In the genomic region with DNA sequence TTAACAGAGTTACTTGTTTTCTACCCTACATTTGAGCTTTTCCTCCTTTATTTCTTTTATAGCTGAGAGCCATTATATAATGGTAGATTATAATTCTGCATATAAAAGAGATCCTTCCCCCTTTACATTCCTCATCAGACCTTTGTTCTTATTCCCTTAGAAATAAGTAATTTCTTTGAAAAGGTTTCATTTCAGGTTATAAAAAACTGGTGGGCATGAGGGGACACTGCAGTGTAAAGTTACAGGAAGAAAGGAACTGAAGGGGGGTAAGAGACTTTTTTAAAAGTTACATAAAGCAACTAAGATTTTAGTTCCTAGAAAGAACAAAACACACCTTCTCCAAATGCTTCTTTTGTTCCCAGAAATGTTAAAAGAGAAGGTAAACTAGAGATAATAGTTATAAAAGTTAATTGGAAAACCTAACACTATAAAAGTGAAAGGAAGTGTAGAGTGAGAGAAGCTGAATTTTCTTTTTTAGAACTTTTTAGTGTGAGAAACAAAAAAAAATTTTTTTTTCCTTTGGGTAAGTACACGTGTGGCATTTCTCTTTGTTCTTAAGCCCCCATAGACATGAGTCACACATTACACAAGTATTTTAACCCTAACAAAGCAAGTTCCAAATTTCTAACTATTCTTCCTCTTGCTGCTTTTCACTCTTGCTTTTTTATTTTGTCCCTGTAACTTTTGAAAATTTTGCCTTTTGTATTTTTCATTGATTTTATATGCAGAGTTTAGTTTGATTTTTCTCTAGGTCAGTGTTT, we compare ENCODE assay signal across 8 cellular contexts.
DNase-seq lines count a peak whose midpoint lies in the region; ATAC-seq and TF ChIP-seq lines count a peak whose summit lies in the region.

No MANE protein-coding gene starts in this region.

- peaks cover 60% of the 10 kb centered on the region for H3K79me2 ChIP-seq in smooth muscle cell (ENCODE audit: low read depth)

- peak overlapping the region; percentile 68 for H3K27ac Mint-ChIP-seq in activated CD4-positive, alpha-beta T cell treated with anti-CD3 and anti-CD28 coated beads for 36 hours
- H3K27ac Mint-ChIP-seq in T-cell = peak overlapping the region; percentile 19 to 68

- no peak for DNase-seq in activated CD4-positive, alpha-beta T cell treated with anti-CD3 and anti-CD28 coated beads for 36 hours
- no peak for DNase-seq in activated CD4-positive, alpha-beta T cell treated with anti-CD3 and anti-CD28 coated beads for 1 hour
- DNase-seq in T-cell = no peak
- peak; percentile 80 for DNase-seq in fibroblast of the aortic adventitia (ENCODE audit: low read depth)
- DNase-seq in smooth muscle cell (lab: John Stamatoyannopoulos, UW; ENCODE audit: unreplicated experiment) = no peak
- DNase-seq in right atrium auricular region (ENCODE audit: low spot score) = no peak
- DNase-seq in NCI-H2171 (lab: John Stamatoyannopoulos, UW) = no peak

- H3K27ac ChIP-seq in smooth muscle cell (ENCODE audit: low read depth) (peak overlapping the region; percentile 79), right atrium auricular region (no peak overlapping the region)

- ATAC-seq in activated CD4-positive, alpha-beta T cell treated with anti-CD3 and anti-CD28 coated beads for 36 hours = peak; percentile 69
- ATAC-seq in T-cell (replicated peaks in 1 of 4) (peak in 2 of 4 experiments; percentile 39 to 41), GM21367 (IDR thresholded peaks at IDR 0.05; ENCODE audit: unreplicated experiment) (no peak)

- peak overlapping the region; percentile 79 for H3K9ac ChIP-seq in smooth muscle cell (ENCODE audit: low read depth)

- no peaks in the 10 kb centered on the region for H3K27me3 ChIP-seq in smooth muscle cell (ENCODE audit: low read depth)
- no peaks in the 10 kb centered on the region for H3K27me3 ChIP-seq in right atrium auricular region

- intact Hi-C loops in activated CD4-positive, alpha-beta T cell treated with anti-CD3 and anti-CD28 coated beads for 36 hours (cut with DNase I, micrococcal nuclease) = loop anchor here (5.0 kb wide), 3 partner anchors 136 to 329 kb away; partner anchors contain the start of genes CAB39L (in 1 of the 2), FNDC3A (in 1 of the 2) and SETDB2 (in 1 of the 2)

- H3F3A ChIP-seq in smooth muscle cell (ENCODE audit: low read depth) = no peaks in the 10 kb centered on the region

- CTCF ChIA-PET in activated CD4-positive, alpha-beta T cell treated with anti-CD3 and anti-CD28 coated beads for 36 hours (lab: Charles Lee) = interaction anchor here (0.6 to 0.9 kb wide), 2 partner anchors 27 to 138 kb away, joined by 3 read pairs; partner anchors contain the start of gene FNDC3A
- CTCF ChIA-PET in T-cell (lab: Charles Lee) = no interaction called here

- peak overlapping the region; percentile 55 for H3K4me3 Mint-ChIP-seq in activated CD4-positive, alpha-beta T cell treated with anti-CD3 and anti-CD28 coated beads for 36 hours
- H3K4me3 Mint-ChIP-seq in T-cell = peak overlapping the region; percentile 11 to 52 (median 26)

- WGBS in smooth muscle cell (ENCODE audit: low lambda C conversion rate) = 6% methylated on average over 1 of the region's 1 CpG

- TF ChIP-seq CTCF in fibroblast of the aortic adventitia (IDR thresholded peaks at IDR 0.05; ENCODE audit: insufficient read depth, low read length) (no peak), smooth muscle cell (IDR thresholded peaks at IDR 0.05; ENCODE audit: borderline replicate concordance, insufficient read depth, poor library complexity, severe bottlenecking) (no peak), right atrium auricular region (IDR thresholded peaks at IDR 0.05) (no peak)

- peaks cover 28% of the 10 kb centered on the region for H3K36me3 Mint-ChIP-seq in activated CD4-positive, alpha-beta T cell treated with anti-CD3 and anti-CD28 coated beads for 36 hours (ENCODE audit: low read depth)
- peaks cover 27% of the 10 kb centered on the region for H3K36me3 Mint-ChIP-seq in T-cell

- peak overlapping the region; percentile 29 for H3K4me3 ChIP-seq in fibroblast of the aortic adventitia (ENCODE audit: low read depth, low read length)
- peak overlapping the region; percentile 14 for H3K4me3 ChIP-seq in smooth muscle cell
- no peak overlapping the region for H3K4me3 ChIP-seq in right atrium auricular region

- H3K4me1 Mint-ChIP-seq in activated CD4-positive, alpha-beta T cell treated with anti-CD3 and anti-CD28 coated beads for 36 hours = peaks cover 29% of the 10 kb centered on the region
- peaks cover 39 to 51% (median 50%) of the 10 kb centered on the region in 3 donors for H3K4me1 Mint-ChIP-seq in T-cell

- peaks cover 41% of the 10 kb centered on the region for H3K4me1 ChIP-seq in smooth muscle cell (ENCODE audit: low read depth)
- peaks cover 0 to 46% of the 10 kb centered on the region in 2 donors for H3K4me1 ChIP-seq in right atrium auricular region

- no peaks in the 10 kb centered on the region for H3K9me3 Mint-ChIP-seq in activated CD4-positive, alpha-beta T cell treated with anti-CD3 and anti-CD28 coated beads for 36 hours (ENCODE audit: low read depth)
- H3K9me3 Mint-ChIP-seq in T-cell = no peaks in the 10 kb centered on the region

- POLR2A ChIA-PET in activated CD4-positive, alpha-beta T cell treated with anti-CD3 and anti-CD28 coated beads for 36 hours (lab: Charles Lee) = no interaction called here
- POLR2A ChIA-PET in T-cell (lab: Charles Lee) = no interaction called here

- H3K36me3 ChIP-seq in smooth muscle cell (ENCODE audit: low read depth) (peaks cover 7% of the 10 kb centered on the region), right atrium auricular region (peaks cover 29% of the 10 kb centered on the region)

- no peaks in the 10 kb centered on the region for H3K9me3 ChIP-seq in smooth muscle cell (replicated peaks; ENCODE audit: low read depth)
- H3K9me3 ChIP-seq in right atrium auricular region = no peaks in the 10 kb centered on the region

- H4K20me1 ChIP-seq in smooth muscle cell (ENCODE audit: low read depth) = peaks cover 6% of the 10 kb centered on the region

- no peaks in the 10 kb centered on the region for H3K27me3 Mint-ChIP-seq in activated CD4-positive, alpha-beta T cell treated with anti-CD3 and anti-CD28 coated beads for 36 hours
- H3K27me3 Mint-ChIP-seq in T-cell = no peaks in the 10 kb centered on the region

- peak overlapping the region; percentile 92 for H3K4me2 ChIP-seq in smooth muscle cell

- H2AFZ ChIP-seq in smooth muscle cell (ENCODE audit: low read depth) = no peak overlapping the region

Comparison
In these comparisons a context has a peak if more than half of its experiments do, and no peak if none do; other contexts are left out.
1. H3K4me3 ChIP-seq: peak in fibroblast of the aortic adventitia (single experiment) and smooth muscle cell (single experiment); none in right atrium auricular region (0 of 2).